ENCODE assay signal across 14 cellular contexts in genomic region chr6:22152871-22153270, GRCh38.
A peak's percentile ranks its signal among the peaks of the same experiment; 100 is the strongest.
DNase-seq lines count a peak whose midpoint lies in the region; ATAC-seq and TF ChIP-seq lines count a peak whose summit lies in the region.
"Had no signal": no experiment of that assay in that cellular context is flagged by ENCODE, and none has a peak within 500 bp of the region (broad histone marks: within the 10 kb centered on the region; RNA-seq: fewer than 3 reads in every experiment).

No MANE protein-coding gene starts in this region.

- peaks cover 66% of the 10 kb centered on the region for H3K4me1 ChIP-seq in OCI-LY1 (ENCODE audit: insufficient read depth, low read length, severe bottlenecking)

- H3K9me3 ChIP-seq in OCI-LY1 (ENCODE audit: low read length): no peaks in the 10 kb centered on the region

- H3K9me3 Mint-ChIP-seq in nephron progenitor cell: no peaks in the 10 kb centered on the region
- no peaks in the 10 kb centered on the region for H3K9me3 Mint-ChIP-seq in stimulated activated naive CD8-positive, alpha-beta T cell treated with anti-CD3 and anti-CD28 coated beads, Interleukin-15, amount 100 ng/mL, for 72 hours
- H3K9me3 Mint-ChIP-seq: T-helper 2 cell treated with Interferon-gamma antibody and Interleukin-4, amounts not matched to agents 5 μg/mL and 100 μg/mL, for 36 hours had no signal

- no peak overlapping the region for H3K9ac ChIP-seq in OCI-LY1 (ENCODE audit: low read length)

- H3K4me2 ChIP-seq in OCI-LY1 (ENCODE audit: low read length): no peak overlapping the region
- H3K4me2 ChIP-seq: PC-9 had no signal

- no peaks in the 10 kb centered on the region for H3F3A ChIP-seq in OCI-LY1 (ENCODE audit: insufficient read depth, low read length)

- H3K36me3 ChIP-seq in OCI-LY1 (ENCODE audit: insufficient read depth, low read length): no peaks in the 10 kb centered on the region

- H3K4me3 Mint-ChIP-seq in nephron progenitor cell: no peak overlapping the region
- H3K4me3 Mint-ChIP-seq in stimulated activated naive CD8-positive, alpha-beta T cell treated with anti-CD3 and anti-CD28 coated beads, Interleukin-15, amount 100 ng/mL, for 72 hours: no peak overlapping the region
- H3K4me3 Mint-ChIP-seq: T-helper 2 cell treated with Interferon-gamma antibody and Interleukin-4, amounts not matched to agents 5 μg/mL and 100 μg/mL, for 36 hours had no signal

- no peak for TF ChIP-seq CTCF in OCI-LY1 (IDR thresholded peaks at IDR 0.05; ENCODE audit: low read length)
- TF ChIP-seq CTCF in nephron progenitor cell (IDR thresholded peaks at IDR 0.05): no peak

- H2AFZ ChIP-seq in OCI-LY1 (ENCODE audit: low read length): no peak overlapping the region
- H2AFZ ChIP-seq: PC-9 had no signal

- no peaks in the 10 kb centered on the region for H4K20me1 ChIP-seq in OCI-LY1 (ENCODE audit: insufficient read depth, low read length)

- H3K79me2 ChIP-seq in OCI-LY1 (ENCODE audit: insufficient read depth, low read length): no peaks in the 10 kb centered on the region

- no peaks in the 10 kb centered on the region for H3K27me3 Mint-ChIP-seq in nephron progenitor cell (ENCODE audit: low read depth, poor library complexity)
- peaks cover 32% of the 10 kb centered on the region for H3K27me3 Mint-ChIP-seq in stimulated activated naive CD8-positive, alpha-beta T cell treated with anti-CD3 and anti-CD28 coated beads, Interleukin-15, amount 100 ng/mL, for 72 hours

- no peak overlapping the region for H3K4me3 ChIP-seq in OCI-LY1 (ENCODE audit: low read depth, low read length, poor library complexity, severe bottlenecking)
- H3K4me3 ChIP-seq: PC-9 had no signal

- H3K9me2 ChIP-seq in OCI-LY1 (ENCODE audit: low read depth, low read length): no peaks in the 10 kb centered on the region

- H3K36me3 Mint-ChIP-seq in nephron progenitor cell (ENCODE audit: low read depth): peaks cover 46% of the 10 kb centered on the region

- no peak for ATAC-seq in stimulated activated naive CD8-positive, alpha-beta T cell treated with anti-CD3 and anti-CD28 coated beads, Interleukin-15, amount 100 ng/mL, for 72 hours

- H3K27me3 ChIP-seq in OCI-LY1 (ENCODE audit: insufficient read depth, low read length): no peaks in the 10 kb centered on the region

- peak overlapping the region; percentile 55 for H3K27ac Mint-ChIP-seq in nephron progenitor cell
- no peak overlapping the region for H3K27ac Mint-ChIP-seq in stimulated activated naive CD8-positive, alpha-beta T cell treated with anti-CD3 and anti-CD28 coated beads, Interleukin-15, amount 100 ng/mL, for 72 hours
- H3K27ac Mint-ChIP-seq: T-helper 2 cell treated with Interferon-gamma antibody and Interleukin-4, amounts not matched to agents 5 μg/mL and 100 μg/mL, for 36 hours had no signal

- peak overlapping the region; percentile 65 for H3K27ac ChIP-seq in OCI-LY1 (ENCODE audit: low read depth, low read length, poor library complexity, severe bottlenecking)
- H3K27ac ChIP-seq: PC-9 had no signal

- H3K4me1 Mint-ChIP-seq in nephron progenitor cell: peaks cover 65% of the 10 kb centered on the region
- H3K4me1 Mint-ChIP-seq in stimulated activated naive CD8-positive, alpha-beta T cell treated with anti-CD3 and anti-CD28 coated beads, Interleukin-15, amount 100 ng/mL, for 72 hours: peaks cover 9% of the 10 kb centered on the region

- peak; percentile 38 for DNase-seq in NCI-H1092 treated with DMSO at 0.1 percent for 48 hours (lab: John Stamatoyannopoulos, UW)
- DNase-seq in NCI-H1092 (lab: John Stamatoyannopoulos, UW): no peak
- peak; percentile 40 for DNase-seq in NCI-H2081 treated with DMSO at 0.1 percent for 48 hours (lab: John Stamatoyannopoulos, UW)
- no peak for DNase-seq in nephron progenitor cell
- no peak for DNase-seq in NK-92 (lab: John Stamatoyannopoulos, UW; ENCODE audit: unreplicated experiment)
- no peak for DNase-seq in stimulated activated naive CD8-positive, alpha-beta T cell treated with anti-CD3 and anti-CD28 coated beads, Interleukin-15, amount 100 ng/mL, for 72 hours
- DNase-seq in cerebellar cortex (ENCODE audit: low spot score): no peak
- DNase-seq: DMS 273 treated with DMSO at 0.1 percent for 48 hours, HCEC 1CT, NCI-H1694, NCI-H524, PC-9 had no signal

Comparison
In these comparisons a context has a peak if more than half of its experiments do, and no peak if none do; other contexts are left out.
1. DNase-seq: peak in NCI-H1092 treated with DMSO at 0.1 percent for 48 hours (single experiment) and NCI-H2081 treated with DMSO at 0.1 percent for 48 hours (single experiment); none in NCI-H1092 (single experiment), nephron progenitor cell (single experiment), NK-92 (single experiment), stimulated activated naive CD8-positive, alpha-beta T cell treated with anti-CD3 and anti-CD28 coated beads, Interleukin-15, amount 100 ng/mL, for 72 hours (0 of 2) and cerebellar cortex (single experiment).